31 cellular contexts compared by ENCODE assay signal in the genomic region with DNA sequence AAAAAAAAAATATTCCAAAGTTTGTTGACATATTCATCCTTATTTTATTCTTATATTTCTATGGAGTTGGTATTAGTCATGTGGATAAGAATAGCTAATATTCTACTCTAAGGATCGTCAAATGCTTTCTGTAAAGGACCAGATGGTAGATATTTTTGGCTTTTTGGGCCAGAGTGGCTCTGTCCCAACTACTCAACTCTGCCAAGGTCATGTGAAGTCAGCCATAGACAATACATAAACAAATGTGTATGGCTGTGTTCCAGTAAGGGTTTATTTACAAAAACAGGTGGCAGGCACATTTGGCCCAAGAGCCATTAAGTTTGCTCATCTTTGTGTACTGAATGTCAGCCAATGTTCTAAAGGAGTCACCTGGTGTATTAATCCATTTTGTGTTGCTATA.
DNase-seq lines count a peak whose midpoint lies in the region; ATAC-seq and TF ChIP-seq lines count a peak whose summit lies in the region.
"Had no signal": no experiment of that assay in that cellular context is flagged by ENCODE, and none has a peak within 500 bp of the region (broad histone marks: within the 10 kb centered on the region; RNA-seq: fewer than 3 reads in every experiment).

No MANE protein-coding gene starts in this region.

- H3K27ac ChIP-seq in mammary epithelial cell (ENCODE audit: insufficient read depth, low read depth, low read length) = no peak overlapping the region
- H3K27ac ChIP-seq: 22Rv1, pancreas, SJSA1, upper lobe of right lung had no signal

- H3K9ac ChIP-seq in mammary epithelial cell (ENCODE audit: insufficient read depth, low read length) = no peak overlapping the region

- POLR2A ChIA-PET in WTC11 (lab: Charles Lee) = no interaction called here

- 46% methylated on average over 1 of the region's 1 CpG for WGBS in mammary epithelial cell (ENCODE audit: low coverage, missing lambda C conversion rate)

- dilution Hi-C loops in mammary epithelial cell (cut with HindIII; ENCODE audit: low sequenced_read_pairs) = no loop called here

- H3K4me3 ChIP-seq in mammary epithelial cell (replicated peaks in 1 of 3; ENCODE audit: insufficient read depth in 1 of 3, low read depth in 2 of 3, low read length in 3 of 3) = no peak overlapping the region
- H3K4me3 ChIP-seq: pancreas, SJSA1, smooth muscle cell, upper lobe of right lung had no signal

- DNase-seq in NCI-H1092 treated with DMSO at 0.1 percent for 48 hours (lab: John Stamatoyannopoulos, UW) = peak; percentile 6
- DNase-seq in NCI-H1092 (lab: John Stamatoyannopoulos, UW) = no peak
- peak; percentile 87 for DNase-seq in NCI-H2029 treated with DMSO at 0.1 percent for 48 hours (lab: John Stamatoyannopoulos, UW)
- DNase-seq in WTC11 (ENCODE audit: low spot score) = no peak
- peak; percentile 10 for DNase-seq in pons (ENCODE audit: low spot score)
- DNase-seq in posterior cingulate gyrus = no peak
- no peak for DNase-seq in mammary epithelial cell
- DNase-seq: activated CD4-positive, alpha-beta T cell treated with anti-CD3 and anti-CD28 coated beads, Interleukin-2, amount 10 ng/mL, durations not matched to agents 24 days and 14 days; activated CD8-positive, alpha-beta memory T cell treated with anti-CD3 and anti-CD28 coated beads for 24 hours; activated T-cell treated with anti-CD3 and anti-CD28 coated beads for 4 hours; Calu3; DND-41; KG1; mesenchymal stem cell; NCI-H146; NCI-H226; NCI-H82; pancreas; right cardiac atrium; RPMI8226; stimulated activated CD4-positive, alpha-beta T cell treated with anti-CD3 and anti-CD28 coated beads, Interleukin-1b, Interleukin-23, amount 100 ng/mL, for 48 hours; stimulated activated naive CD8-positive, alpha-beta T cell treated with anti-CD3 and anti-CD28 coated beads, Interleukin-15, Interleukin-2, amounts not matched to agents 100 U/mL and 50 U/mL, for 24 hours; T1000; upper lobe of right lung had no signal

- no peaks in the 10 kb centered on the region for H3K27me3 Mint-ChIP-seq in WTC11 (ENCODE audit: low read depth)
- H3K27me3 Mint-ChIP-seq: activated CD4-positive, alpha-beta T cell treated with anti-CD3 and anti-CD28 coated beads, Interleukin-2, amount 10 ng/mL, durations not matched to agents 24 days and 14 days had no signal

- H3K4me1 Mint-ChIP-seq in WTC11 = peaks cover 82% of the 10 kb centered on the region
- H3K4me1 Mint-ChIP-seq: activated CD4-positive, alpha-beta T cell treated with anti-CD3 and anti-CD28 coated beads, Interleukin-2, amount 10 ng/mL, durations not matched to agents 24 days and 14 days; activated naive CD4-positive, alpha-beta T cell treated with anti-CD3 and anti-CD28 coated beads, Interleukin-2, amount 50 U/mL, for 24 hours; CD14-positive monocyte had no signal

- intact Hi-C loops in posterior cingulate gyrus (cut with DNase I) (no loop called here), mammary epithelial cell (cut with micrococcal nuclease) (no loop called here)

- H3K79me2 ChIP-seq in mammary epithelial cell (ENCODE audit: insufficient read depth, low read length) = no peaks in the 10 kb centered on the region

- H3K4me2 ChIP-seq in mammary epithelial cell (ENCODE audit: insufficient read depth, low read depth, low read length) = no peak overlapping the region
- H3K4me2 ChIP-seq: smooth muscle cell had no signal

- H3K36me3 ChIP-seq in mammary epithelial cell (ENCODE audit: insufficient read depth, low read length) = no peaks in the 10 kb centered on the region
- H3K36me3 ChIP-seq: pancreas, SJSA1, upper lobe of right lung had no signal

- no peak overlapping the region for H3K4me3 Mint-ChIP-seq in WTC11
- H3K4me3 Mint-ChIP-seq: activated CD4-positive, alpha-beta T cell treated with anti-CD3 and anti-CD28 coated beads, Interleukin-2, amount 10 ng/mL, durations not matched to agents 24 days and 14 days; activated naive CD4-positive, alpha-beta T cell treated with anti-CD3 and anti-CD28 coated beads, Interleukin-2, amount 50 U/mL, for 24 hours; CD14-positive monocyte had no signal

- no TSS peak for BruUV-seq in mammary epithelial cell (replicated peaks; lab: Mats Ljungman, UMichigan)

- CTCF ChIA-PET in WTC11 (lab: Charles Lee) (no interaction called here), mammary epithelial cell (lab: Charles Lee; ENCODE audit: low non-redundant PET) (no interaction called here)

- in situ Hi-C loops in mammary epithelial cell (cut with MboI; ENCODE audit: low sequenced_read_pairs in 2 of 2) = no loop called here

- no peak overlapping the region for H2AFZ ChIP-seq in mammary epithelial cell (ENCODE audit: low read depth, low read length)

- H4K20me1 ChIP-seq in mammary epithelial cell (ENCODE audit: insufficient read depth, low read length) = no peaks in the 10 kb centered on the region

- TF ChIP-seq CTCF in WTC11 (IDR thresholded peaks at IDR 0.05) = no peak
- TF ChIP-seq CTCF in mammary epithelial cell (conservative IDR thresholded peaks at IDR 0.05 in 1 of 2, IDR thresholded peaks at IDR 0.05 in 1 of 2; ENCODE audit: extremely low read depth in 1 of 2, insufficient read depth in 1 of 2, low read depth in 1 of 2, low read length in 2 of 2) = no peak

- H3K9me3 ChIP-seq in mammary epithelial cell (replicated peaks; ENCODE audit: insufficient read depth, low read length) = peaks cover 2% of the 10 kb centered on the region
- H3K9me3 ChIP-seq: pancreas, SJSA1, upper lobe of right lung had no signal

- peak overlapping the region; percentile 94 for H3K27ac Mint-ChIP-seq in WTC11
- H3K27ac Mint-ChIP-seq: activated CD4-positive, alpha-beta T cell treated with anti-CD3 and anti-CD28 coated beads, Interleukin-2, amount 10 ng/mL, durations not matched to agents 24 days and 14 days; activated naive CD4-positive, alpha-beta T cell treated with anti-CD3 and anti-CD28 coated beads, Interleukin-2, amount 50 U/mL, for 24 hours; activated T-helper 2 cell treated with anti-CD3 and anti-CD28 coated beads, Interferon-gamma antibody, Interleukin-2, Interleukin-4, amounts not matched to agents 10 μg/mL and 5 μg/mL and 100 μg/mL, durations not matched to agents 14 hours and 24 hours and 36 hours; CD14-positive monocyte had no signal

- H3K4me1 ChIP-seq in mammary epithelial cell (ENCODE audit: insufficient read depth, low read length) = peaks cover 3% of the 10 kb centered on the region
- H3K4me1 ChIP-seq: pancreas, SJSA1, upper lobe of right lung had no signal

- H3K36me3 Mint-ChIP-seq in WTC11 = no peaks in the 10 kb centered on the region
- H3K36me3 Mint-ChIP-seq: activated naive CD4-positive, alpha-beta T cell treated with anti-CD3 and anti-CD28 coated beads, Interleukin-2, amount 50 U/mL, for 24 hours; CD14-positive monocyte had no signal

- H3K9me3 Mint-ChIP-seq in WTC11 = peaks cover 5% of the 10 kb centered on the region; the same call in 1 of the 2 replicates
- H3K9me3 Mint-ChIP-seq: activated CD4-positive, alpha-beta T cell treated with anti-CD3 and anti-CD28 coated beads, Interleukin-2, amount 10 ng/mL, durations not matched to agents 24 days and 14 days; activated naive CD4-positive, alpha-beta T cell treated with anti-CD3 and anti-CD28 coated beads, Interleukin-2, amount 50 U/mL, for 24 hours; activated T-helper 2 cell treated with anti-CD3 and anti-CD28 coated beads, Interferon-gamma antibody, Interleukin-2, Interleukin-4, amounts not matched to agents 10 μg/mL and 5 μg/mL and 100 μg/mL, durations not matched to agents 14 hours and 24 hours and 36 hours had no signal

- ATAC-seq in WTC11 (no peak), esophagus mucosa (no peak)
- ATAC-seq: right cardiac atrium; stimulated activated naive CD8-positive, alpha-beta T cell treated with anti-CD3 and anti-CD28 coated beads, Interleukin-15, Interleukin-2, amounts not matched to agents 100 U/mL and 50 U/mL, for 24 hours; upper lobe of right lung had no signal

- H3K27me3 ChIP-seq in mammary epithelial cell (ENCODE audit: insufficient read depth, low read length) = no peaks in the 10 kb centered on the region
- H3K27me3 ChIP-seq: upper lobe of right lung had no signal

TF ChIP-seq in WTC11, 78 proteins besides CTCF, POLR2A, EP300 and RAD21:
- TF ChIP-seq NR3C1 (CRISPR knock-in tag; conservative IDR thresholded peaks at IDR 0.05; ENCODE audit: low read depth) = no peak
- TF ChIP-seq, protein P1, sequence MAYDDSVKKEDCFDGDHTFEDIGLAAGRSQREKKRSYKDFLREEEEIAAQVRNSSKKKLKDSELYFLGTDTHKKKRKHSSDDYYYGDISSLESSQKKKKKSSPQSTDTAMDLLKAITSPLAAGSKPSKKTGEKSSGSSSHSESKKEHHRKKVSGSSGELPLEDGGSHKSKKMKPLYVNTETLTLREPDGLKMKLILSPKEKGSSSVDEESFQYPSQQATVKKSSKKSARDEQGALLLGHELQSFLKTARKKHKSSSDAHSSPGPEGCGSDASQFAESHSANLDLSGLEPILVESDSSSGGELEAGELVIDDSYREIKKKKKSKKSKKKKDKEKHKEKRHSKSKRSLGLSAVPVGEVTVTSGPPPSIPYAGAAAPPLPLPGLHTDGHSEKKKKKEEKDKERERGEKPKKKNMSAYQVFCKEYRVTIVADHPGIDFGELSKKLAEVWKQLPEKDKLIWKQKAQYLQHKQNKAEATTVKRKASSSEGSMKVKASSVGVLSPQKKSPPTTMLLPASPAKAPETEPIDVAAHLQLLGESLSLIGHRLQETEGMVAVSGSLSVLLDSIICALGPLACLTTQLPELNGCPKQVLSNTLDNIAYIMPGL (CRISPR knock-in tag; IDR thresholded peaks at IDR 0.05) = no peak
- TF ChIP-seq, protein P2, sequence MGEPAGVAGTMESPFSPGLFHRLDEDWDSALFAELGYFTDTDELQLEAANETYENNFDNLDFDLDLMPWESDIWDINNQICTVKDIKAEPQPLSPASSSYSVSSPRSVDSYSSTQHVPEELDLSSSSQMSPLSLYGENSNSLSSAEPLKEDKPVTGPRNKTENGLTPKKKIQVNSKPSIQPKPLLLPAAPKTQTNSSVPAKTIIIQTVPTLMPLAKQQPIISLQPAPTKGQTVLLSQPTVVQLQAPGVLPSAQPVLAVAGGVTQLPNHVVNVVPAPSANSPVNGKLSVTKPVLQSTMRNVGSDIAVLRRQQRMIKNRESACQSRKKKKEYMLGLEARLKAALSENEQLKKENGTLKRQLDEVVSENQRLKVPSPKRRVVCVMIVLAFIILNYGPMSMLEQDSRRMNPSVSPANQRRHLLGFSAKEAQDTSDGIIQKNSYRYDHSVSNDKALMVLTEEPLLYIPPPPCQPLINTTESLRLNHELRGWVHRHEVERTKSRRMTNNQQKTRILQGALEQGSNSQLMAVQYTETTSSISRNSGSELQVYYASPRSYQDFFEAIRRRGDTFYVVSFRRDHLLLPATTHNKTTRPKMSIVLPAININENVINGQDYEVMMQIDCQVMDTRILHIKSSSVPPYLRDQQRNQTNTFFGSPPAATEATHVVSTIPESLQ (CRISPR knock-in tag; IDR thresholded peaks at IDR 0.05) = no peak
- TF ChIP-seq, protein P3, sequence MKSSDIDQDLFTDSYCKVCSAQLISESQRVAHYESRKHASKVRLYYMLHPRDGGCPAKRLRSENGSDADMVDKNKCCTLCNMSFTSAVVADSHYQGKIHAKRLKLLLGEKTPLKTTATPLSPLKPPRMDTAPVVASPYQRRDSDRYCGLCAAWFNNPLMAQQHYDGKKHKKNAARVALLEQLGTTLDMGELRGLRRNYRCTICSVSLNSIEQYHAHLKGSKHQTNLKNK (CRISPR knock-in tag; IDR thresholded peaks at IDR 0.05) = no peak
- TF ChIP-seq ZNF423 (CRISPR knock-in tag; IDR thresholded peaks at IDR 0.05) = no peak
- TF ChIP-seq RORB (CRISPR knock-in tag; IDR thresholded peaks at IDR 0.05) = no peak

Comparison
In these comparisons a context has a peak if more than half of its experiments do, and no peak if none do; other contexts are left out.
1. DNase-seq: peak in NCI-H1092 treated with DMSO at 0.1 percent for 48 hours (single experiment), NCI-H2029 treated with DMSO at 0.1 percent for 48 hours (single experiment) and pons (single experiment); none in NCI-H1092 (single experiment), WTC11 (single experiment), posterior cingulate gyrus (0 of 10) and mammary epithelial cell (single experiment).